8 cellular contexts compared by ENCODE assay signal in the genomic region with DNA sequence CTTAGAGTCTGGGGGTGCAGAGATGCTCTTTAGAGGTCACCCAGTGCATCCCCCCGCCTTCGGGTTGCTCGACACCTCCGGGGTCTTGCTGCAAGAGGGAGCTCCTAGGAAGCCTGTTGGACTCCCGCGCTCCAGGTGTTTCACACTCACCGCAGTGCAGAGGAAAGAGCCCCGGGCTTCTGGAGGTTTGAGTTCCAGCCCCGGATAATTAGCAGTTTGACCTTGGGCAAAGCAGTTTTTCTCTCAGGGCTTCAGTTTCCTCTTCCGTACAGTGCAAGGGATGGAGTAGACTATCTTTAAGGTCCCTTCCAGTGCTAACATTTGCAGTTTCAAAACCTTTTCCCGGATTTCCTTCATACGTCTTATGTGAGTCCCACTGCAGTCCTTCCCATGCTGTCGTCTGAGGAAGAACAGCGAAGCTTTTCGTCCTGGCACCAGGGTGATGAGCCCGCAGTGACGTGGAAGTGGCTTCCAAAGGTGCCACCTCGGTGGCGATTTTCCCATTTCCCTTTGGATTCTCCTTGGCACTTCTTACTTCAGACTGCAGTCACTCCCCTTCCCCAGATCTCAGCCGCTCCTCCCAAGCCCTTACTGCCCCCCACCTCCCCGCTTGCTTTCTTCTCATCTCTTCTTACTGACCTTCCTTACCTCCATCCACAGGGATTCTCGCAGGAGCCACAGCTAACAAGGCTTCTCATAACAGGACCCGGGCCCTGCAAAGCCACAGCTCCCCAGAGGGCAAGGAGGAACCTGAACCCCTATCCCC. TPM values are rescaled to one million over a fixed set of nuclear protein-coding genes. Genes with fewer than 3 reads are reported as not detected.
DNase-seq lines count a peak whose midpoint lies in the region; ATAC-seq and TF ChIP-seq lines count a peak whose summit lies in the region.

No MANE protein-coding gene starts in this region.

- H2AFZ ChIP-seq in parathyroid adenoma: peak overlapping the region; percentile 54

- H3K9ac ChIP-seq in parathyroid adenoma: no peak overlapping the region

- TF ChIP-seq CTCF in esophagus muscularis mucosa (IDR thresholded peaks at IDR 0.05) (no peak), parathyroid adenoma (IDR thresholded peaks at IDR 0.05) (no peak)

- ATAC-seq in GM19023 (IDR thresholded peaks at IDR 0.05; ENCODE audit: unreplicated experiment) (no peak), GM21737 (IDR thresholded peaks at IDR 0.05; ENCODE audit: unreplicated experiment) (no peak), GM21526 (IDR thresholded peaks at IDR 0.05; ENCODE audit: low FRiP score, unreplicated experiment) (no peak)

- peaks cover 8% of the 10 kb centered on the region for H3K79me2 ChIP-seq in parathyroid adenoma

- TF ChIP-seq EP300 in esophagus muscularis mucosa (IDR thresholded peaks at IDR 0.05): no peak

- H3K36me3 ChIP-seq in esophagus muscularis mucosa (peaks cover 32 to 55% (median 47%) of the 10 kb centered on the region in 4 donors), parathyroid adenoma (ENCODE audit: control insufficient read depth, insufficient read depth, low read length) (no peaks in the 10 kb centered on the region)

- no peak for TF ChIP-seq POLR2A in esophagus muscularis mucosa (IDR thresholded peaks at IDR 0.05; ENCODE audit: low read depth)

- H3K27me3 ChIP-seq in esophagus muscularis mucosa (no peaks in the 10 kb centered on the region), parathyroid adenoma (ENCODE audit: control insufficient read depth, insufficient read depth, low read length) (no peaks in the 10 kb centered on the region)

- 4% methylated on average over 21 of the region's 23 CpGs for WGBS in esophagus muscularis mucosa

- peak overlapping the region; percentile 73 to 79 (median 76) for H3K27ac ChIP-seq in esophagus muscularis mucosa (replicated peaks in 1 of 4)
- H3K27ac ChIP-seq in parathyroid adenoma: peak overlapping the region; percentile 13

- intact Hi-C loops in esophagus muscularis mucosa (cut with DNase I): loop anchor here (5.0 kb wide), 1 partner anchor 126 kb away; a partner anchor contains a TSS

- peak; percentile 33 for DNase-seq in NCI-H146 (lab: John Stamatoyannopoulos, UW)
- no peak for DNase-seq in NCI-H146 treated with DMSO at 0.1 percent for 48 hours (lab: John Stamatoyannopoulos, UW; ENCODE audit: unreplicated experiment)
- DNase-seq in RPMI8226: peak; percentile 20
- DNase-seq in esophagus muscularis mucosa (ENCODE audit: extremely low spot score): no peak

- peaks cover 47 to 80% (median 52%) of the 10 kb centered on the region in 4 donors for H3K4me1 ChIP-seq in esophagus muscularis mucosa
- H3K4me1 ChIP-seq in parathyroid adenoma: peaks cover 8% of the 10 kb centered on the region

- H3K9me3 ChIP-seq in esophagus muscularis mucosa: no peaks in the 10 kb centered on the region
- no peaks in the 10 kb centered on the region for H3K9me3 ChIP-seq in parathyroid adenoma (ENCODE audit: control insufficient read depth, low read length)

- peak overlapping the region; percentile 79 for H3K4me2 ChIP-seq in parathyroid adenoma (ENCODE audit: low read length)

- peak overlapping the region; percentile 86 to 94 (median 90) for H3K4me3 ChIP-seq in esophagus muscularis mucosa
- peak overlapping the region; percentile 96 for H3K4me3 ChIP-seq in parathyroid adenoma (ENCODE audit: low read depth, low read length)

RNA-seq across cellular contexts. Expression of a gene that starts 0.6 kb away (rescaled TPM):
- 10 to 100 TPM; 40.3 to 74.1 (median 56.5) TPM for total RNA-seq in esophagus muscularis mucosa

RNA-seq across cellular contexts. Expression of a gene that starts 1.0 kb away (rescaled TPM):
- 100 to 1,000 TPM; 104 to 169 (median 144) TPM for total RNA-seq in esophagus muscularis mucosa

RNA-seq across cellular contexts. Expression of a gene that starts 10.1 kb away (rescaled TPM):
- total RNA-seq in esophagus muscularis mucosa: 1 to 10 TPM in 3 of 4 donors, under 1 TPM in 1; 0.42 to 4.5 (median 3.9) TPM

RNA-seq across cellular contexts. Expression of a gene that starts 21.4 kb away (rescaled TPM):
- 100 to 1,000 TPM; 131 to 238 (median 197) TPM for total RNA-seq in esophagus muscularis mucosa

RNA-seq across cellular contexts. Expression of a gene that starts 53.9 kb away (rescaled TPM):
- 100 to 1,000 TPM; 257 to 300 (median 270) TPM for total RNA-seq in esophagus muscularis mucosa

Comparison
In these comparisons a context has a peak if more than half of its experiments do, and no peak if none do; other contexts are left out.
1. DNase-seq: peak in NCI-H146 (single experiment) and RPMI8226 (single experiment); none in NCI-H146 treated with DMSO at 0.1 percent for 48 hours (single experiment) and esophagus muscularis mucosa (single experiment).